In the genomic region with DNA sequence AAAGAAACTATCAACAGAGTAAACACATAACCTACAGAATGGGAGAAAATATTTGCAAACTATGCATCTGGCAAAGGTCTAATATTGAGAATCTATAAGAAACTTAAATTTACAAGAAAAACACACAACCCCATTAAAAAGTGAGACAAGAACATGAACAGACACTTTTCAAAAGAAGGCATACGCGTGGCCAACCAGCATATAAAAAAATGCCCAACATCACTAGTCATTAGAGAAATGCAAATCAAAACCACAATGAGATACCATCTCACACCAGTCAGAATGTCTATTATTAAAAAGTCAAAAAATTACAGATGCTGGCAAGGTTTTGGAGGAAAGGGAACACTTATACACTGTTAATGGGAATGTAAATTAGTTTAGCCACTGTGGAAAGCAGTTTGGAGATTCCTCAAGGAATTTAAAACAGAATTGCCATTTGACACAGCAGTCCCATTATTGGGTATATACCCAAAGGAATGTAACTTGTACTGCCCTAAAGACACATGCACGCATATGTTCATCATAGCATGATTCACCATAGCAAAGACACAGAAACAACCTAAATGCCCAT, we compare ENCODE assay signal across 3 cellular contexts. TPM values are rescaled to one million over a fixed set of nuclear protein-coding genes. Genes with fewer than 3 reads are reported as not detected.
"Had no signal": no experiment of that assay in that cellular context is flagged by ENCODE, and none has a peak within 500 bp of the region (broad histone marks: within the 10 kb centered on the region; RNA-seq: fewer than 3 reads in every experiment).

No MANE protein-coding gene starts in this region.

RNA-seq across cellular contexts. Expression of a gene that starts 28.9 kb away (rescaled TPM):
- total RNA-seq: GM23338, HT-29, K562 had no signal
- polyA plus RNA-seq: GM23338, K562 had no signal
